ENCODE assay signal across 14 cellular contexts in the genomic region with DNA sequence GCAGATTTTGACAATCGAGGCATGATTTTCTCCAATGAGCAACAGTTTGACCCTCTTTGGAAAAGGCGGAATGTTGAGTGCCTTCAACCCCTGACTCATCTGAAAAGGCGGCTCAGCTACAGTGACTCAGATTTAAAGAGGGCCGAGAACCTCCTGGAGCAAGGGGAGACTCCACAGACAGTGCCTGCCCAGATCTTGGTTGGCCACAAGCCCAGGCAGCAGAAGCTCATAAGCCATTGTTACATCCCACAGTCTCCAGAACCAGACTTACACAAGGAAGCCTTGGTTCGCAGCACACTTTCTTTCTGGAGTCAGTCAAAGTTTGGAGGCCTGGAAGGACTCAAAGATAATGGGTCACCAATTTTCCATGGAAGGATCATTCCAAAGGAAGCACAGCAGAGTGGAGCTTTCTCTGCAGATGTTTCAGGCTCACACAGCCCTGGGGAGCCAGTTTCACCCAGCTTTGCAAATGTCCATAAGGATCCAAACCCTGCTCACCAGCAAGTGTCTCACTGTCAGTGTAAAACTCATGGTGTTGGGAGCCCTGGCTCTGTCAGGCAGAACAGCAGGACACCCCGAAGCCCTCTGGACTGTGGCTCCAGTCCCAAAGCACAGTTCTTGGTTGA. TPM values are rescaled to one million over a fixed set of nuclear protein-coding genes. Genes with fewer than 3 reads are reported as not detected.
DNase-seq lines count a peak whose midpoint lies in the region; ATAC-seq and TF ChIP-seq lines count a peak whose summit lies in the region.
"Had no signal": no experiment of that assay in that cellular context is flagged by ENCODE, and none has a peak within 500 bp of the region (broad histone marks: within the 10 kb centered on the region; RNA-seq: fewer than 3 reads in every experiment).

No MANE protein-coding gene starts in this region.

- peaks cover 7% of the 10 kb centered on the region for H3K36me3 Mint-ChIP-seq in activated T-cell treated with anti-CD3 and anti-CD28 coated beads, Interleukin-2, amount 50 U/mL, for 4 hours (ENCODE audit: insufficient read depth)

- no peak for ATAC-seq in activated T-cell treated with anti-CD3 and anti-CD28 coated beads, Interleukin-2, amount 50 U/mL, for 4 hours
- ATAC-seq: stimulated activated naive CD8-positive, alpha-beta T cell treated with anti-CD3 and anti-CD28 coated beads, Interleukin-15, Interleukin-2, amounts not matched to agents 100 U/mL and 50 U/mL, for 24 hours had no signal

- intact Hi-C loops in stomach (cut with DNase I; ENCODE audit: low total_unique reads): no loop called here
- intact Hi-C loops in transverse colon (cut with DNase I; ENCODE audit: low total_unique reads): no loop called here

- no peak overlapping the region for H3K4me3 ChIP-seq in AG10803 (ENCODE audit: low read length)
- H3K4me3 ChIP-seq in stomach: no peak overlapping the region
- H3K4me3 ChIP-seq in transverse colon: no peak overlapping the region

- no peak for TF ChIP-seq POLR2A in stomach (IDR thresholded peaks at IDR 0.05)
- TF ChIP-seq POLR2A in transverse colon (IDR thresholded peaks at IDR 0.05): no peak

- TF ChIP-seq CTCF in AG10803 (conservative IDR thresholded peaks at IDR 0.05; ENCODE audit: low read length) (no peak), stomach (IDR thresholded peaks at IDR 0.05) (no peak), transverse colon (IDR thresholded peaks at IDR 0.05) (no peak)

- no peak overlapping the region for H3K4me3 Mint-ChIP-seq in activated T-cell treated with anti-CD3 and anti-CD28 coated beads, Interleukin-2, amount 50 U/mL, for 4 hours
- H3K4me3 Mint-ChIP-seq: activated naive CD8-positive, alpha-beta T cell treated with anti-CD3 and anti-CD28 coated beads, Interleukin-2, amount 10 ng/mL, durations not matched to agents 7 days and 5 days; neural crest cell had no signal

- in situ Hi-C loops in transverse colon (cut with MboI; ENCODE audit: low pct_ligation_motif_present in 1 of 4, low pct_unique_long_range_greater_than_20kb in 1 of 4, low sequenced_read_pairs in 3 of 4): no loop called here

- H3K4me1 ChIP-seq in stomach (no peaks in the 10 kb centered on the region), transverse colon (no peaks in the 10 kb centered on the region)

- H3K27ac ChIP-seq in cingulate gyrus (ENCODE audit: low read depth, low read length): peak overlapping the region; percentile 54
- H3K27ac ChIP-seq in stomach: no peak overlapping the region
- peak overlapping the region in 1 of 4 donors; percentile 7 for H3K27ac ChIP-seq in transverse colon

- H3K9me3 ChIP-seq in stomach: no peaks in the 10 kb centered on the region
- H3K9me3 ChIP-seq in transverse colon: no peaks in the 10 kb centered on the region

- peak; percentile 87 for DNase-seq in AG10803 (ENCODE audit: low read depth)
- DNase-seq in NCI-H446 treated with DMSO at 0.1 percent for 48 hours (lab: John Stamatoyannopoulos, UW): peak; percentile 1
- DNase-seq in non-pigmented ciliary epithelial cell (ENCODE audit: low read depth): peak; percentile 80
- DNase-seq in cerebellar nuclear complex (lab: John Stamatoyannopoulos, UW): no peak
- DNase-seq in activated T-cell treated with anti-CD3 and anti-CD28 coated beads, Interleukin-2, amount 50 U/mL, for 4 hours: no peak
- DNase-seq in stomach: no peak
- no peak for DNase-seq in transverse colon
- DNase-seq: activated naive CD8-positive, alpha-beta T cell treated with anti-CD3 and anti-CD28 coated beads, Interleukin-2, amount 10 ng/mL, durations not matched to agents 7 days and 5 days; kidney; NCI-H187; stimulated activated naive CD8-positive, alpha-beta T cell treated with anti-CD3 and anti-CD28 coated beads, Interleukin-15, Interleukin-2, amounts not matched to agents 100 U/mL and 50 U/mL, for 24 hours; T-helper 2 cell had no signal

- H3K4me1 Mint-ChIP-seq in activated T-cell treated with anti-CD3 and anti-CD28 coated beads, Interleukin-2, amount 50 U/mL, for 4 hours (ENCODE audit: low read depth): no peaks in the 10 kb centered on the region

- H3K36me3 ChIP-seq in stomach (peaks cover 3 to 44% (median 25%) of the 10 kb centered on the region in 4 donors), transverse colon (no peaks in the 10 kb centered on the region)

- no peaks in the 10 kb centered on the region for H3K27me3 ChIP-seq in stomach
- no peaks in the 10 kb centered on the region for H3K27me3 ChIP-seq in transverse colon

- TF ChIP-seq EP300 in stomach (IDR thresholded peaks at IDR 0.05): no peak
- TF ChIP-seq EP300 in transverse colon (IDR thresholded peaks at IDR 0.05; ENCODE audit: low read depth): no peak

- H3K9me3 Mint-ChIP-seq in activated T-cell treated with anti-CD3 and anti-CD28 coated beads, Interleukin-2, amount 50 U/mL, for 4 hours: no peaks in the 10 kb centered on the region
- H3K9me3 Mint-ChIP-seq: activated naive CD8-positive, alpha-beta T cell treated with anti-CD3 and anti-CD28 coated beads, Interleukin-2, amount 10 ng/mL, durations not matched to agents 7 days and 5 days; neural crest cell had no signal

- H3K27me3 Mint-ChIP-seq in activated T-cell treated with anti-CD3 and anti-CD28 coated beads, Interleukin-2, amount 50 U/mL, for 4 hours (ENCODE audit: low read depth): no peaks in the 10 kb centered on the region
- H3K27me3 Mint-ChIP-seq: activated naive CD8-positive, alpha-beta T cell treated with anti-CD3 and anti-CD28 coated beads, Interleukin-2, amount 10 ng/mL, durations not matched to agents 7 days and 5 days had no signal

- 73 to 92% (median 86%) methylated on average over 6 of the region's 6 CpGs for WGBS in stomach, 5 donors
- WGBS in transverse colon (ENCODE audit: low coverage in 1 of 2), 2 donors: 90% methylated on average over 6 of the region's 6 CpGs; no CpG with 5 or more reads in 1 of the 2 donors

RNA-seq across cellular contexts. Expression of gene PTPDC1, which starts 13.6 kb away (rescaled TPM):
- total RNA-seq in activated T-cell treated with anti-CD3 and anti-CD28 coated beads, Interleukin-2, amount 50 U/mL, for 4 hours: 1 to 10 TPM; 4.5 to 5.9 (median 4.5) TPM
- total RNA-seq in stomach (10 to 100 TPM in 3 of 5 donors, 1 to 10 TPM in 2; 7.2 to 45.0 (median 13.6) TPM), transverse colon (10 to 100 TPM; 11.2 to 25.1 (median 16.0) TPM)
- 1 to 10 TPM; 2.8 to 5.8 (median 2.9) TPM for polyA plus RNA-seq in stomach

Comparison
In these comparisons a context has a peak if more than half of its experiments do, and no peak if none do; other contexts are left out.
1. DNase-seq: peak in AG10803 (single experiment), NCI-H446 treated with DMSO at 0.1 percent for 48 hours (single experiment) and non-pigmented ciliary epithelial cell (single experiment); none in cerebellar nuclear complex (0 of 2), activated T-cell treated with anti-CD3 and anti-CD28 coated beads, Interleukin-2, amount 50 U/mL, for 4 hours (single experiment), stomach (single experiment) and transverse colon (single experiment).